20 cellular contexts compared by ENCODE assay signal in the genomic region with DNA sequence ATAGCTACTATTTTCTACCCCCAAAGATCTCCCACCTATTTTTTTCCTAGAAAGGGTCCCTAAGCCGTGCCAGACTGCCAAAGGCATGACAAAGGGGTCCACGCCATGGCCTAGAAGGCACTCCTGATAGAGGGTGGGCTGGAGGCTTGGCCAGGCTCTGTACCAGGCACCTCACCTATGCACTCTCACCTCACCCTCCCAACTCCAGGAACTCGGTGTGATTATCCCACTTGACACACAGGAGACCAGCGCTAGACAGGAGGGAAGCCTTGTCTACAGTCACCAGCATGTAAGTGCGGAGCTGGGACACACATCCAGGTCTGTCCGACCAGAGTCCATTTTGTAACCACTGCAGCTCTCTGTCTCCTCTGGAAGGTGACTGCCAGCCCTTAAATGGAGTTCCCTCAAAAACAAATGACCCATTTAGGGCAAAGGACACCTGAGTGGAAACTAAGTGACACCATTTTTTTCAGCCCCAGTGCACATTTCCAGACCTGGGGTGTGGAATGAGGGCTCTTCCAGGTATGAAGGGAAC.
"Had no signal": no experiment of that assay in that cellular context is flagged by ENCODE, and none has a peak within 500 bp of the region (broad histone marks: within the 10 kb centered on the region; RNA-seq: fewer than 3 reads in every experiment).

No MANE protein-coding gene starts in this region.

- H3K9me3 ChIP-seq: gastrocnemius medialis, heart right ventricle, mucosa of descending colon, ovary, suprapubic skin, thyroid gland had no signal

- H3K27me3 ChIP-seq: gastrocnemius medialis, ovary, suprapubic skin, thyroid gland had no signal

- H3K4me1 ChIP-seq: gastrocnemius medialis had no signal

- H3K27ac Mint-ChIP-seq: natural killer cell; stimulated activated effector memory CD8-positive, alpha-beta T cell treated with anti-CD3 and anti-CD28 coated beads, Interleukin-12 subunit alpha, Interleukin-12 subunit beta, amount 100 ng/mL, for 72 hours had no signal

- ATAC-seq: esophagus mucosa; gastrocnemius medialis; heart right ventricle; left lobe of liver; mucosa of descending colon; natural killer cell; right cardiac atrium; stimulated activated effector memory CD8-positive, alpha-beta T cell treated with anti-CD3 and anti-CD28 coated beads, Interleukin-12 subunit alpha, Interleukin-12 subunit beta, amount 100 ng/mL, for 72 hours; stimulated activated naive CD8-positive, alpha-beta T cell treated with anti-CD3 and anti-CD28 coated beads, Interleukin-15, Interleukin-2, amounts not matched to agents 100 U/mL and 50 U/mL, for 24 hours had no signal

- H3K27ac ChIP-seq: gastrocnemius medialis, heart right ventricle, ovary, suprapubic skin, thyroid gland had no signal

- DNase-seq: dermis blood vessel endothelial cell; effector CD8-positive, alpha-beta T cell; gastrocnemius medialis; heart right ventricle; hypothalamus; mammary epithelial cell; mucosa of descending colon; natural killer cell; ovary; right cardiac atrium; stimulated activated CD4-positive, alpha-beta T cell treated with anti-CD3 and anti-CD28 coated beads, Interleukin-2, amount 100 ng/mL, for 48 hours; stimulated activated CD8-positive, alpha-beta memory T cell treated with anti-CD3 and anti-CD28 coated beads, Interleukin-4, amount 100 ng/mL, for 48 hours; stimulated activated naive CD8-positive, alpha-beta T cell treated with anti-CD3 and anti-CD28 coated beads, Interleukin-15, Interleukin-2, amounts not matched to agents 100 U/mL and 50 U/mL, for 24 hours; thyroid gland had no signal

- H3K9me3 Mint-ChIP-seq: natural killer cell; neural crest cell; stimulated activated effector memory CD8-positive, alpha-beta T cell treated with anti-CD3 and anti-CD28 coated beads, Interleukin-12 subunit alpha, Interleukin-12 subunit beta, amount 100 ng/mL, for 72 hours had no signal

- H3K36me3 ChIP-seq: gastrocnemius medialis, heart right ventricle, ovary, suprapubic skin, thyroid gland had no signal

- H3K36me3 Mint-ChIP-seq: natural killer cell; stimulated activated effector memory CD8-positive, alpha-beta T cell treated with anti-CD3 and anti-CD28 coated beads, Interleukin-12 subunit alpha, Interleukin-12 subunit beta, amount 100 ng/mL, for 72 hours had no signal

- H3K4me3 ChIP-seq: gastrocnemius medialis, heart right ventricle, mucosa of descending colon, ovary, smooth muscle cell, suprapubic skin, thyroid gland had no signal

- H3K4me3 Mint-ChIP-seq: natural killer cell; neural crest cell; stimulated activated effector memory CD8-positive, alpha-beta T cell treated with anti-CD3 and anti-CD28 coated beads, Interleukin-12 subunit alpha, Interleukin-12 subunit beta, amount 100 ng/mL, for 72 hours had no signal

- H3K4me2 ChIP-seq: smooth muscle cell had no signal
